In the genomic region with DNA sequence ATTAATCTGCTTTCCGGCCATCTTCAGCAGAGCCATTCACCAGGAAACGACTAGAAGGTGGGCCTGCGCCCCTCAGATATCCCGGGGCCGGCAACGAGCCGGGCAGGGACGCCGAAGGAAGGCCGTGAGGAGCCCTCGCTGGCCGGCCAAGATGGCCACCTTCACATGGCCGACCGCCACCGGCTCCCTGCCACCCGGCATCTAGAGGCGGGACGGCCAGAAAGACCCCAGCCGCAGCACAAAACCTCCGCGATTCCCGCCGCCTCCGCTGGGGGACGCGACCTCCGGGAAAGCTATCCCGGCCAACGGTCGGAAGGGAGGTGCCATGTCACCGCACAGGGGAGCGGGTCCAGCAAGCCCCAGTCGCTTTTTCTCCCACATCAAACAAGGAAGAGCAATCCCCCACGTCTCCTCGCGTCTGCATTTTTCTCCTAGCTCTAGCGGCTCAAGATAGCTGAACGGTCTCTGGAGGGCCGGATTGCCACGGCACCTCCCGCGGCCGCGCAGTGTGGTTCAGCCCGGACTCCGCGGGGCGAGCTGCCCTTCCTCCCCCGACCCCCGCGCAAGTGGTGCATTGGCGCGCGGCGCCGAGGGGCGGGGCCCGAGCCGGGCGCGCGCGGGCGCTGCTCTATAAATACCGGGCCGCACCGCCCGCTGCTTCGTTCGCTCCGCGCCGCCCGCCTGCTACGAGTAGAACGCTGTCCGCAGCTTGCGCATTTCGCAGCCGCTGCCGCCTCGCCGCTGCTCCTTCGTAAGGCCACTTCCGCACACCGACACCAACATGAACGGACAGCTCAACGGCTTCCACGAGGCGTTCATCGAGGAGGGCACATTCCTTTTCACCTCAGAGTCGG, we compare ENCODE assay signal across 8 cellular contexts. TPM values are rescaled to one million over a fixed set of nuclear protein-coding genes. Genes with fewer than 3 reads are reported as not detected.
DNase-seq lines count a peak whose midpoint lies in the region; ATAC-seq and TF ChIP-seq lines count a peak whose summit lies in the region.

A gene (plus strand): TSS at position 662 of the 854 bp plus-strand sequence. CDS start 120 bp downstream, at position 782.

- H3K4me1 ChIP-seq in OCI-LY3 (ENCODE audit: low read length): peaks cover 16% of the 10 kb centered on the region

- DNase-seq in DMS 273 treated with DMSO at 0.1 percent for 48 hours (lab: John Stamatoyannopoulos, UW): peak; percentile 86
- DNase-seq in HuH-7.5 (ENCODE audit: low spot score): peak; percentile 78
- DNase-seq in activated T-cell treated with anti-CD3 and anti-CD28 coated beads for 1 hour (ENCODE audit: low read depth): peak; percentile 86
- DNase-seq in epidermal melanocyte (ENCODE audit: insufficient read length, low spot score): peak; percentile 70
- peak; percentile 91 for DNase-seq in mucosa of gallbladder (ENCODE audit: low spot score)
- peak; percentile 76 for DNase-seq in stimulated activated CD8-positive, alpha-beta memory T cell treated with anti-CD3 and anti-CD28 coated beads, Interleukin-4, amount 100 ng/mL, for 4 hours (ENCODE audit: low read depth in 2 of 2, low spot score in 1 of 2)

- H3K9ac ChIP-seq in OCI-LY3 (ENCODE audit: low read length): peak within 1 kb of the TSS; percentile 100

- H4K20me1 ChIP-seq in OCI-LY3 (ENCODE audit: insufficient read depth, low read length): peaks cover 37% of the 10 kb centered on the region

- peak within 1 kb of the TSS; percentile 93 for H3K4me2 ChIP-seq in OCI-LY3 (ENCODE audit: low read length)

- H3K4me3 ChIP-seq in OCI-LY3 (ENCODE audit: low read length): peak within 1 kb of the TSS; percentile 96

- peak within 1 kb of the TSS; percentile 86 for H3K27ac ChIP-seq in OCI-LY3 (ENCODE audit: low read length)

- H3K9me3 ChIP-seq in OCI-LY3 (ENCODE audit: insufficient read depth, low read length): no peaks in the 10 kb centered on the region

- peak within 1 kb of the TSS; percentile 48; the same call in 1 of the 2 replicates for H2AFZ ChIP-seq in OCI-LY3 (ENCODE audit: low read depth, low read length)

- ATAC-seq in GM21526 (IDR thresholded peaks at IDR 0.05; ENCODE audit: low FRiP score, unreplicated experiment): peak; percentile 67

- H3K36me3 ChIP-seq in OCI-LY3 (replicated peaks; ENCODE audit: low read depth, low read length): peaks cover 38% of the 10 kb centered on the region

- H3K27me3 ChIP-seq in OCI-LY3 (ENCODE audit: low read depth, low read length): no peaks in the 10 kb centered on the region

- H3K79me2 ChIP-seq in OCI-LY3 (ENCODE audit: low read length): peaks cover 67% of the 10 kb centered on the region

- TF ChIP-seq CTCF in OCI-LY3 (IDR thresholded peaks at IDR 0.05; ENCODE audit: low read depth, low read length): peak; percentile 45

RNA-seq across cellular contexts. Expression of the gene that starts here (rescaled TPM):
- 262 TPM for total RNA-seq in mucosa of gallbladder

Comparison
In these comparisons a context has a peak if more than half of its experiments do, and no peak if none do; other contexts are left out.
1. Peak in every context shown above with its lines: DNase-seq, ATAC-seq, H3K4me3 ChIP-seq and H3K27ac ChIP-seq.